In genomic region chr20:57145089-57145631, GRCh38 we compare ENCODE assay signal across 28 cellular contexts.
"Had no signal": no experiment of that assay in that cellular context is flagged by ENCODE, and none has a peak within 500 bp of the region (broad histone marks: within the 10 kb centered on the region; RNA-seq: fewer than 3 reads in every experiment).

No MANE protein-coding gene starts in this region.

- H3K36me3 ChIP-seq: heart left ventricle, left lung, lower lobe of right lung, ovary, right atrium auricular region, sigmoid colon, tibial nerve, upper lobe of left lung had no signal

- ATAC-seq: heart left ventricle; left colon; left lung; lower lobe of right lung; naive thymus-derived CD8-positive, alpha-beta T cell; stimulated activated memory B cell treated with anti-CD40 and anti-IgM and Interleukin-4, amounts not matched to agents 10 μg/mL and 1 μg/mL and 100 μg/mL, for 72 hours; stimulated activated naive CD8-positive, alpha-beta T cell treated with anti-CD3 and anti-CD28 coated beads, Interleukin-15, amount 100 ng/mL, for 72 hours had no signal

- H3K4me3 ChIP-seq: heart left ventricle, left lung, lower lobe of right lung, ovary, right atrium auricular region, sigmoid colon, smooth muscle cell, tibial nerve, upper lobe of left lung had no signal

- H3K27ac ChIP-seq: heart left ventricle, left lung, lower lobe of right lung, ovary, right atrium auricular region, sigmoid colon, tibial nerve, upper lobe of left lung had no signal

- H3K36me3 Mint-ChIP-seq: immature natural killer cell; naive thymus-derived CD8-positive, alpha-beta T cell had no signal

- H3K9me3 Mint-ChIP-seq: neural crest cell had no signal

- H3K4me1 Mint-ChIP-seq: immature natural killer cell; naive thymus-derived CD8-positive, alpha-beta T cell; stimulated activated memory B cell treated with anti-CD40 and anti-IgM and Interleukin-4, amounts not matched to agents 10 μg/mL and 1 μg/mL and 100 μg/mL, for 72 hours had no signal

- H3K27ac Mint-ChIP-seq: immature natural killer cell; nephron; progenitor cell of endocrine pancreas; stimulated activated memory B cell treated with anti-CD40 and anti-IgM and Interleukin-4, amounts not matched to agents 10 μg/mL and 1 μg/mL and 100 μg/mL, for 72 hours; stimulated activated naive CD8-positive, alpha-beta T cell treated with anti-CD3 and anti-CD28 coated beads, Interleukin-15, amount 100 ng/mL, for 72 hours had no signal

- H3K4me1 ChIP-seq: left lung, lower lobe of right lung, tibial nerve had no signal

- DNase-seq: heart left ventricle; hypothalamus; immature natural killer cell; kidney; left colon; left lung; lower lobe of right lung; mammary epithelial cell; mesenchymal stem cell; naive thymus-derived CD8-positive, alpha-beta T cell; ovary; sigmoid colon; stimulated activated CD4-positive, alpha-beta T cell treated with anti-CD3 and anti-CD28 coated beads, Interleukin-1b, Interleukin-23, amount 100 ng/mL, for 48 hours; stimulated activated CD4-positive, alpha-beta T cell treated with anti-CD3 and anti-CD28 coated beads, Interleukin-2, amount 100 ng/mL, for 48 hours; stimulated activated CD4-positive, alpha-beta T cell treated with anti-CD3 and anti-CD28 coated beads, Interleukin-4, amount 100 ng/mL, for 4 hours; stimulated activated CD8-positive, alpha-beta memory T cell treated with anti-CD3 and anti-CD28 coated beads, Interleukin-4, amount 100 ng/mL, for 48 hours; stimulated activated naive CD4-positive, alpha-beta T cell treated with Interleukin-2 at 50 U/mL for 16 hours; stimulated activated naive CD8-positive, alpha-beta T cell treated with anti-CD3 and anti-CD28 coated beads, Interleukin-15, amount 100 ng/mL, for 72 hours; substantia nigra; upper lobe of left lung had no signal

- FAIRE-seq: islet of Langerhans, kidney had no signal

- H3K4me3 Mint-ChIP-seq: immature natural killer cell; naive thymus-derived CD8-positive, alpha-beta T cell; nephron; neural crest cell; stimulated activated memory B cell treated with anti-CD40 and anti-IgM and Interleukin-4, amounts not matched to agents 10 μg/mL and 1 μg/mL and 100 μg/mL, for 72 hours; stimulated activated naive CD8-positive, alpha-beta T cell treated with anti-CD3 and anti-CD28 coated beads, Interleukin-15, amount 100 ng/mL, for 72 hours had no signal

- H3K27me3 ChIP-seq: ovary, right atrium auricular region, sigmoid colon, tibial nerve, upper lobe of left lung had no signal

- H3K9me3 ChIP-seq: heart left ventricle, left lung, lower lobe of right lung, ovary, right atrium auricular region, sigmoid colon, tibial nerve, upper lobe of left lung had no signal

- H3K4me2 ChIP-seq: smooth muscle cell had no signal
